In genomic region chr3:150238995-150239612, GRCh38 we compare ENCODE assay signal across 10 cellular contexts.
DNase-seq lines count a peak whose midpoint lies in the region; TF ChIP-seq lines count a peak whose summit lies in the region.
"Had no signal": no experiment of that assay in that cellular context is flagged by ENCODE, and none has a peak within 500 bp of the region (broad histone marks: within the 10 kb centered on the region; RNA-seq: fewer than 3 reads in every experiment).

No MANE protein-coding gene starts in this region.

- no peaks in the 10 kb centered on the region for H3K9me3 Mint-ChIP-seq in CD8-positive, alpha-beta memory T cell
- H3K9me3 Mint-ChIP-seq: T-helper 1 cell treated with Interleukin-12 subunit alpha and Interleukin-12 subunit beta and Interleukin-4 antibody, amounts not matched to agents 30 μg/mL and 1 μg/mL, for 36 hours had no signal

- H3K27ac ChIP-seq in epithelial cell of prostate (peak overlapping the region; percentile 71), smooth muscle cell (ENCODE audit: low read depth) (no peak overlapping the region), GM23248 (no peak overlapping the region)
- H3K27ac ChIP-seq in CD8-positive, alpha-beta memory T cell (ENCODE audit: low read depth, low read length): no peak overlapping the region

- H2AFZ ChIP-seq in smooth muscle cell (ENCODE audit: low read depth) (no peak overlapping the region), GM23248 (no peak overlapping the region)

- 69% methylated on average over 5 of the region's 5 CpGs for WGBS in smooth muscle cell (ENCODE audit: low lambda C conversion rate)
- WGBS in GM23248 (ENCODE audit: low coverage in 1 of 2, low lambda C conversion rate in 2 of 2, missing lambda C conversion rate in 2 of 2), 2 experiments: 72 to 76% methylated on average over 5 of the region's 5 CpGs

- H3K4me1 Mint-ChIP-seq in CD8-positive, alpha-beta memory T cell: no peaks in the 10 kb centered on the region

- no peak overlapping the region for H3K4me3 Mint-ChIP-seq in CD8-positive, alpha-beta memory T cell
- H3K4me3 Mint-ChIP-seq: T-helper 1 cell treated with Interleukin-12 subunit alpha and Interleukin-12 subunit beta and Interleukin-4 antibody, amounts not matched to agents 30 μg/mL and 1 μg/mL, for 36 hours had no signal

- no peak overlapping the region for H3K27ac Mint-ChIP-seq in CD8-positive, alpha-beta memory T cell
- H3K27ac Mint-ChIP-seq: T-helper 1 cell treated with Interleukin-12 subunit alpha and Interleukin-12 subunit beta and Interleukin-4 antibody, amounts not matched to agents 30 μg/mL and 1 μg/mL, for 36 hours had no signal

- H3K27me3 ChIP-seq in smooth muscle cell (ENCODE audit: low read depth): no peaks in the 10 kb centered on the region
- H3K27me3 ChIP-seq in GM23248 (replicated peaks; ENCODE audit: insufficient read depth): no peaks in the 10 kb centered on the region
- H3K27me3 ChIP-seq in CD8-positive, alpha-beta memory T cell (ENCODE audit: insufficient read depth, low read length, poor library complexity, severe bottlenecking): no peaks in the 10 kb centered on the region

- H3K4me2 ChIP-seq in smooth muscle cell: peak overlapping the region; percentile 9
- no peak overlapping the region for H3K4me2 ChIP-seq in GM23248 (ENCODE audit: unreplicated experiment)

- no peaks in the 10 kb centered on the region for H3K9me2 ChIP-seq in GM23248 (ENCODE audit: insufficient read depth)

- H3K36me3 Mint-ChIP-seq in CD8-positive, alpha-beta memory T cell: no peaks in the 10 kb centered on the region

- CTCF ChIA-PET in CD8-positive, alpha-beta memory T cell (lab: Charles Lee): no interaction called here

- H3K79me2 ChIP-seq in smooth muscle cell (ENCODE audit: low read depth) (no peaks in the 10 kb centered on the region), GM23248 (ENCODE audit: insufficient read depth) (no peaks in the 10 kb centered on the region)

- H3K4me3 ChIP-seq in smooth muscle cell: no peak overlapping the region
- no peak overlapping the region for H3K4me3 ChIP-seq in GM23248
- H3K4me3 ChIP-seq in CD8-positive, alpha-beta memory T cell (ENCODE audit: low read length): no peak overlapping the region
- H3K4me3 ChIP-seq: skin epidermis had no signal

- H3K9ac ChIP-seq in smooth muscle cell (ENCODE audit: low read depth) (no peak overlapping the region), GM23248 (no peak overlapping the region)

- no peaks in the 10 kb centered on the region for H4K20me1 ChIP-seq in smooth muscle cell (ENCODE audit: low read depth)
- no peaks in the 10 kb centered on the region for H4K20me1 ChIP-seq in GM23248 (ENCODE audit: insufficient read depth)

- in situ Hi-C loops in GM23248 (cut with MboI): no loop called here

- H3K27me3 Mint-ChIP-seq in CD8-positive, alpha-beta memory T cell: peaks cover 6 to 27% of the 10 kb centered on the region in 2 donors

- H3K4me1 ChIP-seq in smooth muscle cell (ENCODE audit: low read depth) (peaks cover 25% of the 10 kb centered on the region), GM23248 (ENCODE audit: insufficient read depth) (peaks cover 46% of the 10 kb centered on the region)
- no peaks in the 10 kb centered on the region for H3K4me1 ChIP-seq in CD8-positive, alpha-beta memory T cell (ENCODE audit: insufficient read depth, low read length)

- POLR2A ChIA-PET in CD8-positive, alpha-beta memory T cell (lab: Charles Lee): no interaction called here

- H3F3A ChIP-seq in smooth muscle cell (ENCODE audit: low read depth): peaks cover 23% of the 10 kb centered on the region
- peaks cover 46% of the 10 kb centered on the region for H3F3A ChIP-seq in GM23248 (ENCODE audit: insufficient read depth)

- DNase-seq in NCI-H2227 (lab: John Stamatoyannopoulos, UW; ENCODE audit: unreplicated experiment) (peak; percentile 11), NCI-H2227 treated with DMSO at 0.1 percent for 48 hours (lab: John Stamatoyannopoulos, UW) (no peak), NCI-H748 treated with DMSO at 0.1 percent for 48 hours (lab: John Stamatoyannopoulos, UW) (peak; percentile 25), epithelial cell of prostate (ENCODE audit: low read depth, low spot score) (no peak), smooth muscle cell (lab: John Stamatoyannopoulos, UW; ENCODE audit: unreplicated experiment) (no peak), occipital lobe (lab: John Stamatoyannopoulos, UW) (no peak), GM23248 (no peak)
- no peak for DNase-seq in CD8-positive, alpha-beta memory T cell

- peak; percentile 26 for TF ChIP-seq CTCF in smooth muscle cell (IDR thresholded peaks at IDR 0.05; ENCODE audit: borderline replicate concordance, insufficient read depth, poor library complexity, severe bottlenecking)

- H3K9me3 ChIP-seq in smooth muscle cell (replicated peaks; ENCODE audit: low read depth): no peaks in the 10 kb centered on the region
- no peaks in the 10 kb centered on the region for H3K9me3 ChIP-seq in GM23248 (ENCODE audit: low read depth)
- no peaks in the 10 kb centered on the region for H3K9me3 ChIP-seq in CD8-positive, alpha-beta memory T cell (ENCODE audit: low read length)

- no peaks in the 10 kb centered on the region for H3K36me3 ChIP-seq in smooth muscle cell (ENCODE audit: low read depth)
- H3K36me3 ChIP-seq in GM23248 (ENCODE audit: low read depth): no peaks in the 10 kb centered on the region
- H3K36me3 ChIP-seq in CD8-positive, alpha-beta memory T cell (ENCODE audit: insufficient read depth, low read length): no peaks in the 10 kb centered on the region

Comparison
In these comparisons a context has a peak if more than half of its experiments do, and no peak if none do; other contexts are left out.
1. DNase-seq: peak in NCI-H2227 (single experiment) and NCI-H748 treated with DMSO at 0.1 percent for 48 hours (single experiment); none in NCI-H2227 treated with DMSO at 0.1 percent for 48 hours (single experiment), epithelial cell of prostate (single experiment), smooth muscle cell (single experiment), occipital lobe (single experiment), GM23248 (single experiment) and CD8-positive, alpha-beta memory T cell (0 of 5).